In genomic region chr7:55570939-55571338, GRCh38 we compare ENCODE assay signal across 8 cellular contexts. TPM values are rescaled to one million over a fixed set of nuclear protein-coding genes. Genes with fewer than 3 reads are reported as not detected.
DNase-seq lines count a peak whose midpoint lies in the region; ATAC-seq and TF ChIP-seq lines count a peak whose summit lies in the region.

No MANE protein-coding gene starts in this region.

- TF ChIP-seq CTCF in GM06990 (IDR thresholded peaks at IDR 0.05; ENCODE audit: insufficient read depth, low read length, poor library complexity, severe bottlenecking) (no peak), neural crest cell (conservative IDR thresholded peaks at IDR 0.05) (no peak)

- no peak for ATAC-seq in effector memory CD8-positive, alpha-beta T cell (replicated peaks)
- ATAC-seq in HG03521 (IDR thresholded peaks at IDR 0.05; ENCODE audit: unreplicated experiment) (no peak), esophagus mucosa (no peak), GM21447 (IDR thresholded peaks at IDR 0.05; ENCODE audit: unreplicated experiment) (no peak), HG03354 (IDR thresholded peaks at IDR 0.05; ENCODE audit: poor library complexity, severe bottlenecking, unreplicated experiment) (no peak)

- peak overlapping the region; percentile 90 for H3K4me3 ChIP-seq in GM06990 (replicated peaks; ENCODE audit: low read depth, low read length)

- DNase-seq in GM06990 (ENCODE audit: extremely low read depth, insufficient read length) (no peak), OCI-M1 (lab: John Stamatoyannopoulos, UW) (peak; percentile 26), neural crest cell (ENCODE audit: low read depth, low spot score) (no peak)
- no peak for DNase-seq in effector memory CD8-positive, alpha-beta T cell

- H3K36me3 ChIP-seq in GM06990 (ENCODE audit: control insufficient read depth, insufficient read depth, low read length): no peaks in the 10 kb centered on the region

- peaks cover 62 to 71% of the 10 kb centered on the region in 2 donors for H3K4me1 Mint-ChIP-seq in effector memory CD8-positive, alpha-beta T cell (ENCODE audit: low read depth in 2 of 2)
- peaks cover 44% of the 10 kb centered on the region for H3K4me1 Mint-ChIP-seq in neural crest cell

- peak overlapping the region; percentile 91 to 93 for H3K27ac Mint-ChIP-seq in effector memory CD8-positive, alpha-beta T cell
- no peak overlapping the region for H3K27ac Mint-ChIP-seq in neural crest cell (ENCODE audit: unreplicated experiment)

- H3K27me3 ChIP-seq in GM06990 (replicated peaks; ENCODE audit: control insufficient read depth, insufficient read depth, low read length): no peaks in the 10 kb centered on the region

- H3K9me3 Mint-ChIP-seq in effector memory CD8-positive, alpha-beta T cell: no peaks in the 10 kb centered on the region
- H3K9me3 Mint-ChIP-seq in neural crest cell: no peaks in the 10 kb centered on the region

- H3K4me3 Mint-ChIP-seq in effector memory CD8-positive, alpha-beta T cell: peak overlapping the region; percentile 83 to 93
- H3K4me3 Mint-ChIP-seq in neural crest cell: peak overlapping the region; percentile 95

- peaks cover 17% of the 10 kb centered on the region for H3K36me3 Mint-ChIP-seq in effector memory CD8-positive, alpha-beta T cell (ENCODE audit: insufficient read depth)
- H3K36me3 Mint-ChIP-seq in neural crest cell (ENCODE audit: low read depth): no peaks in the 10 kb centered on the region

- H3K27me3 Mint-ChIP-seq in effector memory CD8-positive, alpha-beta T cell: no peaks in the 10 kb centered on the region
- peaks cover 30% of the 10 kb centered on the region for H3K27me3 Mint-ChIP-seq in neural crest cell (ENCODE audit: low read depth)

RNA-seq across cellular contexts. Expression of gene VOPP1, which starts 1.4 kb away (rescaled TPM):
- 50.7 and 51.6 TPM in 2 replicates for total RNA-seq in neural crest cell
- total RNA-seq in esophagus mucosa: 11.1 TPM
